Comparison of ENCODE assay signal across 17 cellular contexts in genomic region chr2:205086689-205087088, GRCh38.
"Had no signal": no experiment of that assay in that cellular context is flagged by ENCODE, and none has a peak within 500 bp of the region (broad histone marks: within the 10 kb centered on the region; RNA-seq: fewer than 3 reads in every experiment).

No MANE protein-coding gene starts in this region.

- H3K27me3 ChIP-seq: body of pancreas, neutrophil, tibial artery, vagina had no signal

- ATAC-seq: activated T-helper 17 cell treated with anti-CD3 and anti-CD28 coated beads, Interleukin-2, amount 50 U/mL, for 72 hours; body of pancreas; left cardiac atrium; naive thymus-derived CD4-positive, alpha-beta T cell had no signal

- H3K9me3 ChIP-seq: body of pancreas, neutrophil, tibial artery, vagina had no signal

- H3K4me3 ChIP-seq: body of pancreas, lung, smooth muscle cell, tibial artery, vagina had no signal

- H3K4me2 ChIP-seq: smooth muscle cell had no signal

- H3K27ac ChIP-seq: body of pancreas, neutrophil, tibial artery, vagina had no signal

- H3K36me3 ChIP-seq: neutrophil, tibial artery, vagina had no signal

- DNase-seq: activated B cell treated with CpG ODN at 0.5 μM for 24 hours; activated CD4-positive, alpha-beta T cell treated with anti-CD3 and anti-CD28 coated beads, Interleukin-2, amount 10 ng/mL, durations not matched to agents 7 days and 5 days; activated naive CD4-positive, alpha-beta T cell treated with anti-CD3 and anti-CD28 coated beads, Interleukin-2, amount 10 ng/mL, durations not matched to agents 7 days and 5 days; activated T-cell treated with anti-CD3 and anti-CD28 coated beads for 4 hours; body of pancreas; central memory CD4-positive, alpha-beta T cell; cortex of kidney; effector CD8-positive, alpha-beta T cell; left cardiac atrium; naive thymus-derived CD4-positive, alpha-beta T cell; posterior cingulate gyrus; tibial artery had no signal

- H3K4me1 ChIP-seq: body of pancreas, tibial artery, vagina had no signal
